Comparison of ENCODE assay signal across 12 cellular contexts in genomic region chr1:165520646-165521045, GRCh38. TPM values are rescaled to one million over a fixed set of nuclear protein-coding genes. Genes with fewer than 3 reads are reported as not detected.
"Had no signal": no experiment of that assay in that cellular context is flagged by ENCODE, and none has a peak within 500 bp of the region (broad histone marks: within the 10 kb centered on the region; RNA-seq: fewer than 3 reads in every experiment).

No MANE protein-coding gene starts in this region.

- ATAC-seq: HCT116 had no signal

- H3K9ac ChIP-seq: GM23248, KMS-11 had no signal

- H3K4me1 ChIP-seq: HAP-1 had no signal

- H3K9me3 ChIP-seq: HAP-1 had no signal

- H3K27ac ChIP-seq: GM23248, HL-60, KMS-11 had no signal

- DNase-seq: GM23248, GOT3, H7, HFFc6, KBM-7 had no signal

- H3K4me2 ChIP-seq: KMS-11 had no signal

- H3K4me3 ChIP-seq: GM23248, HAP-1 had no signal

- H2AFZ ChIP-seq: GM23248 had no signal

- H3K36me3 ChIP-seq: HAP-1 had no signal

RNA-seq across cellular contexts. Expression of gene LRRC52, which starts 23.2 kb away (rescaled TPM):
- total RNA-seq: GM23248, H4, H7, HFFc6, HT1080 had no signal
- polyA plus RNA-seq: GM23248, IgD-negative memory B cell had no signal
